22 cellular contexts compared by ENCODE assay signal in the genomic region with DNA sequence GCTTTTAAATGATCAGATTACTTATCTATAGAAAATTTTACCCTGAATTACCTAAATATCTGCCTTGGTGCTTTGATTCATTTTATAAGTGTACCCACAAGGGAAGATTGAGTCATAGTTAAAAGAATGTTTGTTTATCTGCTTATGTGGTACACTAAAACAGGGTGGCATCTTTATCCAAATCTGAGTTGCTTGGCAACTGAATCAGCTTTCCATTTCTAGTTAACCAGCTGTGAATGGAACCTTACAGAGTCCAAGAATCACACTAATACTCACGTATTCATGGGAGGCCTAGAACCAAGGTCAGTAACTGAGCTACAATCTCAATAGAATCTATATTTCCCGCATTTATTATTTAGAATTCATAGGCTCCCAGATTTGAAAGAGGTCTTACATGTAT. TPM values are rescaled to one million over a fixed set of nuclear protein-coding genes. Genes with fewer than 3 reads are reported as not detected.
A peak's percentile ranks its signal among the peaks of the same experiment; 100 is the strongest.
DNase-seq lines count a peak whose midpoint lies in the region; ATAC-seq, FAIRE-seq and TF ChIP-seq lines count a peak whose summit lies in the region.
"Had no signal": no experiment of that assay in that cellular context is flagged by ENCODE, and none has a peak within 500 bp of the region (broad histone marks: within the 10 kb centered on the region; RNA-seq: fewer than 3 reads in every experiment).

No MANE protein-coding gene starts in this region.

- DNase-seq in ELR (ENCODE audit: low read depth) (peak; percentile 56), PC-3 (peak; percentile 87), bronchial epithelial cell (ENCODE audit: low read depth) (peak; percentile 47), stromal cell of bone marrow (ENCODE audit: low read depth) (peak; percentile 21), NK-92 (lab: John Stamatoyannopoulos, UW; ENCODE audit: unreplicated experiment) (no peak), C1 segment of cervical spinal cord (lab: John Stamatoyannopoulos, UW) (no peak)
- DNase-seq in stimulated activated CD4-positive, alpha-beta T cell treated with anti-CD3 and anti-CD28 coated beads, Interleukin-4, amount 100 ng/mL, for 1 hour: no peak
- DNase-seq: activated CD4-positive, alpha-beta T cell treated with anti-CD3 and anti-CD28 coated beads, Interleukin-2, amount 10 ng/mL, durations not matched to agents 7 days and 5 days; gastrocnemius medialis; kidney; NCI-H69; SHP77; stimulated activated CD4-positive, alpha-beta T cell treated with anti-CD3 and anti-CD28 coated beads, Interleukin-4, amount 100 ng/mL, for 24 hours; stimulated activated naive CD8-positive, alpha-beta T cell treated with anti-CD3 and anti-CD28 coated beads, Interleukin-15, amount 100 ng/mL, for 72 hours; T-helper 1 cell; trophoblast cell had no signal

- no peaks in the 10 kb centered on the region for H3K36me3 ChIP-seq in PC-3 (ENCODE audit: low read depth, low read length)
- no peaks in the 10 kb centered on the region for H3K36me3 ChIP-seq in bronchial epithelial cell (ENCODE audit: control insufficient read depth, insufficient read depth, low read length)
- H3K36me3 ChIP-seq: BLaER1, cardiac muscle cell, gastrocnemius medialis had no signal

- POLR2A ChIA-PET in PC-3 (lab: Charles Lee; ENCODE audit: unreplicated experiment): no interaction called here

- ATAC-seq in PC-3: peak; percentile 90
- ATAC-seq: gastrocnemius medialis; stimulated activated naive CD8-positive, alpha-beta T cell treated with anti-CD3 and anti-CD28 coated beads, Interleukin-15, amount 100 ng/mL, for 72 hours had no signal

- no peak for FAIRE-seq in bronchial epithelial cell (lab: Jason Lieb, UNC)
- FAIRE-seq: endothelial cell of umbilical vein, G401.6, kidney had no signal

- H3F3A ChIP-seq in PC-3 (ENCODE audit: low read length, unreplicated experiment): no peaks in the 10 kb centered on the region

- intact Hi-C loops in PC-3 (cut with micrococcal nuclease): no loop called here

- peak overlapping the region; percentile 26; the same call in 1 of the 2 replicates for H3K4me2 ChIP-seq in PC-3 (ENCODE audit: low read length)
- H3K4me2 ChIP-seq: BLaER1 had no signal

- BruUV-seq in PC-3 (replicated peaks; lab: Mats Ljungman, UMichigan): no TSS peak

- H3K27me3 ChIP-seq in PC-3 (ENCODE audit: low read length) (no peaks in the 10 kb centered on the region), bronchial epithelial cell (ENCODE audit: control insufficient read depth, insufficient read depth, low read length) (no peaks in the 10 kb centered on the region)
- H3K27me3 ChIP-seq: BLaER1, cardiac muscle cell, gastrocnemius medialis had no signal

- H4K20me1 ChIP-seq in PC-3 (ENCODE audit: low read length): no peaks in the 10 kb centered on the region
- H4K20me1 ChIP-seq: BLaER1 had no signal

- no peaks in the 10 kb centered on the region for H3K9me3 ChIP-seq in PC-3 (ENCODE audit: low read length)
- H3K9me3 ChIP-seq: gastrocnemius medialis had no signal

- H3K27ac ChIP-seq in PC-3 (ENCODE audit: low read length): 0 out of 2 replicates have a peak overlapping the region, but pooled peaks have one; percentile 14
- H3K27ac ChIP-seq: BLaER1, cardiac muscle cell, gastrocnemius medialis, skin epidermis had no signal

- peaks cover 22% of the 10 kb centered on the region for H3K4me1 ChIP-seq in PC-3 (ENCODE audit: insufficient read depth, low read length)
- H3K4me1 ChIP-seq: gastrocnemius medialis had no signal

- no peaks in the 10 kb centered on the region for H3K79me2 ChIP-seq in PC-3 (ENCODE audit: low read length)

- no peaks in the 10 kb centered on the region for H3K9me2 ChIP-seq in PC-3 (replicated peaks; ENCODE audit: low read length)

- no peak for TF ChIP-seq CTCF in PC-3 (conservative IDR thresholded peaks at IDR 0.05; ENCODE audit: low read depth, low read length)
- TF ChIP-seq CTCF in bronchial epithelial cell (IDR thresholded peaks at IDR 0.05; ENCODE audit: insufficient read depth, low read length, severe bottlenecking): no peak

- H3K4me3 ChIP-seq in PC-3 (ENCODE audit: low read length): no peak overlapping the region
- H3K4me3 ChIP-seq in bronchial epithelial cell (ENCODE audit: low read depth, low read length): no peak overlapping the region
- H3K4me3 ChIP-seq: BLaER1, cardiac muscle cell, gastrocnemius medialis, skin epidermis had no signal

- no peak overlapping the region for H2AFZ ChIP-seq in PC-3 (ENCODE audit: low read length)

- CTCF ChIA-PET in PC-3 (lab: Charles Lee): no interaction called here

- no peak overlapping the region for H3K9ac ChIP-seq in PC-3 (ENCODE audit: low read length)
- H3K9ac ChIP-seq: BLaER1 had no signal

RNA-seq across cellular contexts. Expression of a gene that starts 44.0 kb away (rescaled TPM):
- total RNA-seq in PC-3 (2014; rRNA removed) (8.2 and 11.6 TPM in 2 replicates), bronchial epithelial cell (2.1 and 3.1 TPM in 2 replicates)
- total RNA-seq: activated CD4-positive, alpha-beta T cell treated with anti-CD3 and anti-CD28 coated beads, Interleukin-2, amount 10 ng/mL, durations not matched to agents 7 days and 5 days; activated T-helper 2 cell treated with anti-CD3 and anti-CD28 coated beads, Interferon-gamma antibody, Interleukin-2, Interleukin-4, amounts not matched to agents 10 μg/mL and 5 μg/mL and 100 μg/mL, durations not matched to agents 14 hours and 24 hours and 36 hours had no signal

Comparison
In these comparisons a context has a peak if more than half of its experiments do, and no peak if none do; other contexts are left out.
1. DNase-seq: peak in ELR (single experiment), PC-3 (single experiment), bronchial epithelial cell (single experiment) and stromal cell of bone marrow (single experiment); none in NK-92 (single experiment), C1 segment of cervical spinal cord (0 of 14) and stimulated activated CD4-positive, alpha-beta T cell treated with anti-CD3 and anti-CD28 coated beads, Interleukin-4, amount 100 ng/mL, for 1 hour (single experiment).